ENCODE assay signal across 15 cellular contexts in the genomic region with DNA sequence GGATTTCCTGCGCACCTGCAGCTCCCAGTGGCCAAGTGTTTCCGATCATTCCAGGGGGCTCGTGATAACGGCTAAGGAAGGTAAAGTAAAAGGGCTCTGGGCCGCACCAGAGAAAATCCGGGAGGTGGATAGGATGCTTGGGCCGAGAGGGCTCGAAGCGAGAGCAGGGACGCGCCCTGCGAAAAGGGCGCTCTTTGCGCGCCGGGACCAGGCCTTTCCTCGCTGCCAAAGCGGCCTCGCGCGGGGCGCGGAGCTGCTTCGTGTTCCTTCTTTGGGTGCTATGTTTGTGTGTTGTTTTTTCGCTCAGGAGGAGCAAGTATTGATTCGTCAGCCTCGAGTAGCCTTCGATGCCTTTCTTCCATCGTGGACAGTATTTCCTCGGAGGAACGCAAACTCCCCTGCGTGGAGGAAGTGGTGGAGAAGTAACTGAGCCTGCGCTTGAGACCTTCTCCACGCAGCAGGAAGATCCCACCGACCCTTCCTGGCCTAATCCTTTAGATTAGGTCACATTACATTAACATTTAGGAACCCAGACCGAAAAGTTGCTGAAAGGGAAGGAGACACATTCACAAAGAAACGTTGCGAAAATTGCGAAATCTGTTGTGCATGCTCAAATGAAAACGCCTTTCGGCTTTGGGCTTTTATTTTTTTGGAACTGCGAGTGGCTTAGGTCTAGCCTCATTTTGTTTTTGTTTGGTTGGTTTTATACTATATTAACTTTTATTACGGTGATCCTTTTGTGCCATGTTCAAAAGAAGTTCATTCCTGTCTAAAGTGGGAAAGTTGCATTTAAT. TPM values are rescaled to one million over a fixed set of nuclear protein-coding genes. Genes with fewer than 3 reads are reported as not detected.
DNase-seq lines count a peak whose midpoint lies in the region; ATAC-seq and TF ChIP-seq lines count a peak whose summit lies in the region.
"Had no signal": no experiment of that assay in that cellular context is flagged by ENCODE, and none has a peak within 500 bp of the region (broad histone marks: within the 10 kb centered on the region; RNA-seq: fewer than 3 reads in every experiment).

No MANE protein-coding gene starts in this region.

- H3K4me3 Mint-ChIP-seq in activated T-helper 1 cell treated with anti-CD3 and anti-CD28 coated beads, Interleukin-12 subunit alpha, Interleukin-12 subunit beta, Interleukin-2, Interleukin-4 antibody, amounts not matched to agents 30 ng/mL and 10 ng/mL and 1 ng/mL, durations not matched to agents 14 hours and 24 hours and 36 hours, result peak overlapping the region; percentile 26
- H3K4me3 Mint-ChIP-seq: activated naive CD8-positive, alpha-beta T cell treated with anti-CD3 and anti-CD28 coated beads, Interleukin-2, amount 50 U/mL, for 24 hours; CD4-positive, CD25-positive, alpha-beta regulatory T cell had no signal

- intact Hi-C loops in activated T-helper 1 cell treated with anti-CD3 and anti-CD28 coated beads, Interleukin-12 subunit alpha, Interleukin-12 subunit beta, Interleukin-2, Interleukin-4 antibody, amounts not matched to agents 30 ng/mL and 10 ng/mL and 1 ng/mL, durations not matched to agents 14 hours and 24 hours and 36 hours (cut with micrococcal nuclease), result no loop called here
- intact Hi-C loops in left ventricle myocardium inferior (cut with micrococcal nuclease), result no loop called here

- no peak overlapping the region for H3K27ac Mint-ChIP-seq in activated T-helper 1 cell treated with anti-CD3 and anti-CD28 coated beads, Interleukin-12 subunit alpha, Interleukin-12 subunit beta, Interleukin-2, Interleukin-4 antibody, amounts not matched to agents 30 ng/mL and 10 ng/mL and 1 ng/mL, durations not matched to agents 14 hours and 24 hours and 36 hours
- H3K27ac Mint-ChIP-seq: activated naive CD8-positive, alpha-beta T cell treated with anti-CD3 and anti-CD28 coated beads, Interleukin-2, amount 50 U/mL, for 24 hours; CD4-positive, CD25-positive, alpha-beta regulatory T cell had no signal

- H3K9me3 ChIP-seq in left ventricle myocardium inferior (replicated peaks) (no peaks in the 10 kb centered on the region), neutrophil (no peaks in the 10 kb centered on the region)

- DNase-seq in activated T-helper 1 cell treated with anti-CD3 and anti-CD28 coated beads, Interleukin-12 subunit alpha, Interleukin-12 subunit beta, Interleukin-2, Interleukin-4 antibody, amounts not matched to agents 30 ng/mL and 10 ng/mL and 1 ng/mL, durations not matched to agents 14 hours and 24 hours and 36 hours (ENCODE audit: low spot score), result no peak
- DNase-seq in left ventricle myocardium inferior (no peak), anterior cingulate cortex (lab: John Stamatoyannopoulos, UW) (no peak)
- DNase-seq in stimulated activated CD4-positive, alpha-beta T cell treated with anti-CD3 and anti-CD28 coated beads, Interleukin-15, amount 100 ng/mL, for 24 hours, result no peak
- DNase-seq: activated naive CD8-positive, alpha-beta T cell treated with anti-CD3 and anti-CD28 coated beads, Interleukin-2, amount 50 U/mL, for 24 hours; CD4-positive, CD25-positive, alpha-beta regulatory T cell; NCI-H187 treated with DMSO at 0.1 percent for 48 hours; stimulated activated naive CD4-positive, alpha-beta T cell had no signal

- no peak for ATAC-seq in HG02678 (IDR thresholded peaks at IDR 0.05; ENCODE audit: unreplicated experiment)
- ATAC-seq in HG03135 (IDR thresholded peaks at IDR 0.05; ENCODE audit: unreplicated experiment), result no peak
- ATAC-seq: activated naive CD8-positive, alpha-beta T cell treated with anti-CD3 and anti-CD28 coated beads, Interleukin-2, amount 50 U/mL, for 24 hours had no signal

- H3K27me3 Mint-ChIP-seq in activated T-helper 1 cell treated with anti-CD3 and anti-CD28 coated beads, Interleukin-12 subunit alpha, Interleukin-12 subunit beta, Interleukin-2, Interleukin-4 antibody, amounts not matched to agents 30 ng/mL and 10 ng/mL and 1 ng/mL, durations not matched to agents 14 hours and 24 hours and 36 hours (ENCODE audit: insufficient read depth), result peaks cover 39% of the 10 kb centered on the region

- no peaks in the 10 kb centered on the region for H3K9me3 Mint-ChIP-seq in activated T-helper 1 cell treated with anti-CD3 and anti-CD28 coated beads, Interleukin-12 subunit alpha, Interleukin-12 subunit beta, Interleukin-2, Interleukin-4 antibody, amounts not matched to agents 30 ng/mL and 10 ng/mL and 1 ng/mL, durations not matched to agents 14 hours and 24 hours and 36 hours
- H3K9me3 Mint-ChIP-seq: activated naive CD8-positive, alpha-beta T cell treated with anti-CD3 and anti-CD28 coated beads, Interleukin-2, amount 50 U/mL, for 24 hours had no signal

- H3K36me3 ChIP-seq in left ventricle myocardium inferior, result no peaks in the 10 kb centered on the region
- no peaks in the 10 kb centered on the region for H3K36me3 ChIP-seq in neutrophil

- peak overlapping the region; percentile 29; the same call in 1 of the 2 replicates for H3K4me3 ChIP-seq in GM08714 (ENCODE audit: low read length)
- H3K4me3 ChIP-seq in left ventricle myocardium inferior, result peak overlapping the region; percentile 48
- peak overlapping the region; percentile 24 to 25 for H3K4me3 ChIP-seq in neutrophil (ENCODE audit: low read depth in 1 of 2, low read length in 1 of 2)

- TF ChIP-seq CTCF in left ventricle myocardium inferior (IDR thresholded peaks at IDR 0.05; ENCODE audit: borderline replicate concordance) (no peak), neutrophil (IDR thresholded peaks at IDR 0.05) (no peak)

- H3K36me3 Mint-ChIP-seq in activated T-helper 1 cell treated with anti-CD3 and anti-CD28 coated beads, Interleukin-12 subunit alpha, Interleukin-12 subunit beta, Interleukin-2, Interleukin-4 antibody, amounts not matched to agents 30 ng/mL and 10 ng/mL and 1 ng/mL, durations not matched to agents 14 hours and 24 hours and 36 hours (ENCODE audit: low read depth), result no peaks in the 10 kb centered on the region
- H3K36me3 Mint-ChIP-seq: CD4-positive, CD25-positive, alpha-beta regulatory T cell had no signal

- H3K4me1 Mint-ChIP-seq in activated T-helper 1 cell treated with anti-CD3 and anti-CD28 coated beads, Interleukin-12 subunit alpha, Interleukin-12 subunit beta, Interleukin-2, Interleukin-4 antibody, amounts not matched to agents 30 ng/mL and 10 ng/mL and 1 ng/mL, durations not matched to agents 14 hours and 24 hours and 36 hours (ENCODE audit: low read depth), result peaks cover 6% of the 10 kb centered on the region
- H3K4me1 Mint-ChIP-seq: activated naive CD8-positive, alpha-beta T cell treated with anti-CD3 and anti-CD28 coated beads, Interleukin-2, amount 50 U/mL, for 24 hours; CD4-positive, CD25-positive, alpha-beta regulatory T cell had no signal

- no peak overlapping the region for H3K27ac ChIP-seq in left ventricle myocardium inferior (replicated peaks)
- H3K27ac ChIP-seq in neutrophil, result no peak overlapping the region
- H3K27ac ChIP-seq: epithelial cell of prostate had no signal

- H3K4me1 ChIP-seq in left ventricle myocardium inferior (no peaks in the 10 kb centered on the region), neutrophil (ENCODE audit: control insufficient read depth in 1 of 2, insufficient read depth in 1 of 2, low read depth in 1 of 2, low read length in 1 of 2) (peaks cover 0 to 6% of the 10 kb centered on the region in 2 experiments)

- H3K27me3 ChIP-seq in left ventricle myocardium inferior (ENCODE audit: low read depth) (peaks cover 59% of the 10 kb centered on the region), neutrophil (peaks cover 89% of the 10 kb centered on the region)

RNA-seq across cellular contexts. Expression of a gene that starts 1.3 kb away (rescaled TPM):
- not detected in 2 replicates for total RNA-seq in activated T-helper 1 cell treated with anti-CD3 and anti-CD28 coated beads, Interleukin-12 subunit alpha, Interleukin-12 subunit beta, Interleukin-2, Interleukin-4 antibody, amounts not matched to agents 30 ng/mL and 10 ng/mL and 1 ng/mL, durations not matched to agents 14 hours and 24 hours and 36 hours
- total RNA-seq in left ventricle myocardium inferior, result not detected
- total RNA-seq: activated CD8-positive, alpha-beta memory T cell treated with anti-CD3 and anti-CD28 coated beads for 36 hours; CD4-positive, CD25-positive, alpha-beta regulatory T cell; mononuclear cell had no signal

RNA-seq across cellular contexts. Expression of a gene that starts 8.0 kb away (rescaled TPM):
- not detected in 2 replicates for total RNA-seq in activated T-helper 1 cell treated with anti-CD3 and anti-CD28 coated beads, Interleukin-12 subunit alpha, Interleukin-12 subunit beta, Interleukin-2, Interleukin-4 antibody, amounts not matched to agents 30 ng/mL and 10 ng/mL and 1 ng/mL, durations not matched to agents 14 hours and 24 hours and 36 hours
- total RNA-seq in left ventricle myocardium inferior, result not detected
- total RNA-seq: activated CD8-positive, alpha-beta memory T cell treated with anti-CD3 and anti-CD28 coated beads for 36 hours; CD4-positive, CD25-positive, alpha-beta regulatory T cell; mononuclear cell had no signal
